Comparison of ENCODE assay signal across 1 cellular context in the genomic region with DNA sequence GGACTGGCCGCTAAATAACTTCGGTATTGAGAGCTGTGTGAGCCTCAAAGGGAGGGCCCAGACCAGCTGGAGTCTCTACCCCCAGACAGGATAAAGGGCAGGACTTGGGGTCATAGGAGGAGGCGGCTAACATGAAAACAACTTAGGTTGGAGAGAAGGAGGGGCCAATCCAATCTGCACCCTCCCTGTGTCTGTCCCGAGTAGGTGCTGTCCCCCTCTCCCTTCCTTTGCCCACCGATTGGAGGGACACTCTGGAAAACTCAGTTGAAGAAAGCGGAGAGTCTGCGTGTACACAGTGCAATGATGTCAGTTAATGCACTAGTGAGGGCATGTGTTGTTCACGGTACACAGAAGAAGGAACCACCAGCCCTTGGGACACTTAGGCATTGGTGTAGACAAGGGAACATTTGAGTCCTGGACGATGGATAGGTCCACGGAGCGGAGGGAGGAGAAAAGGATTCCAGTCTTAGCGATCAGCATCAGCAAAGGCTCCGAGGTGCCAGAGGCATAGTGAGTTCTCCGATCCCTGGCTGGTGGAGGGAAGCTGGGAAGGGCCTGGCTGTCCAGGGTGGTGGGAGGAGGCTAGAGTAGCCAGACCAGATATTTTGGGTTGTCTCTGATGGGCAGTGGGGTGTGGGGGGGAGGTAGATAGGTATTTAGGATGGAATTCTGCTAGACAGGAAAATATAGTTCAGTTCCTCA.
TF ChIP-seq lines count a peak whose summit lies in the region.

No MANE protein-coding gene starts in this region.

TF ChIP-seq in HepG2, 621 proteins besides CTCF, POLR2A, EP300 and RAD21 (continued from another document and continues in another):
- TF ChIP-seq FOSL2 (CRISPR knock-in tag; IDR thresholded peaks at IDR 0.05) = no peak
- TF ChIP-seq ZSCAN22 (CRISPR knock-in tag; IDR thresholded peaks at IDR 0.05) = no peak
- TF ChIP-seq KDM3A (CRISPR knock-in tag; IDR thresholded peaks at IDR 0.05; ENCODE audit: low read depth) = no peak
- TF ChIP-seq, protein P1, sequence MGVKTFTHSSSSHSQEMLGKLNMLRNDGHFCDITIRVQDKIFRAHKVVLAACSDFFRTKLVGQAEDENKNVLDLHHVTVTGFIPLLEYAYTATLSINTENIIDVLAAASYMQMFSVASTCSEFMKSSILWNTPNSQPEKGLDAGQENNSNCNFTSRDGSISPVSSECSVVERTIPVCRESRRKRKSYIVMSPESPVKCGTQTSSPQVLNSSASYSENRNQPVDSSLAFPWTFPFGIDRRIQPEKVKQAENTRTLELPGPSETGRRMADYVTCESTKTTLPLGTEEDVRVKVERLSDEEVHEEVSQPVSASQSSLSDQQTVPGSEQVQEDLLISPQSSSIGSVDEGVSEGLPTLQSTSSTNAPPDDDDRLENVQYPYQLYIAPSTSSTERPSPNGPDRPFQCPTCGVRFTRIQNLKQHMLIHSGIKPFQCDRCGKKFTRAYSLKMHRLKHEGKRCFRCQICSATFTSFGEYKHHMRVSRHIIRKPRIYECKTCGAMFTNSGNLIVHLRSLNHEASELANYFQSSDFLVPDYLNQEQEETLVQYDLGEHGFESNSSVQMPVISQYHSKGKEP (CRISPR knock-in tag; IDR thresholded peaks at IDR 0.05) = 0 out of 2 replicates have a peak, but pooled peaks have one; percentile 0
- no peak for TF ChIP-seq ZSCAN21 (CRISPR knock-in tag; IDR thresholded peaks at IDR 0.05; ENCODE audit: borderline replicate concordance)
- TF ChIP-seq, protein P2, sequence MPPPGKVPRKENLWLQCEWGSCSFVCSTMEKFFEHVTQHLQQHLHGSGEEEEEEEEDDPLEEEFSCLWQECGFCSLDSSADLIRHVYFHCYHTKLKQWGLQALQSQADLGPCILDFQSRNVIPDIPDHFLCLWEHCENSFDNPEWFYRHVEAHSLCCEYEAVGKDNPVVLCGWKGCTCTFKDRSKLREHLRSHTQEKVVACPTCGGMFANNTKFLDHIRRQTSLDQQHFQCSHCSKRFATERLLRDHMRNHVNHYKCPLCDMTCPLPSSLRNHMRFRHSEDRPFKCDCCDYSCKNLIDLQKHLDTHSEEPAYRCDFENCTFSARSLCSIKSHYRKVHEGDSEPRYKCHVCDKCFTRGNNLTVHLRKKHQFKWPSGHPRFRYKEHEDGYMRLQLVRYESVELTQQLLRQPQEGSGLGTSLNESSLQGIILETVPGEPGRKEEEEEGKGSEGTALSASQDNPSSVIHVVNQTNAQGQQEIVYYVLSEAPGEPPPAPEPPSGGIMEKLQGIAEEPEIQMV (CRISPR knock-in tag; IDR thresholded peaks at IDR 0.05; ENCODE audit: low read depth) = peak; percentile 78; the same call in 1 of the 2 replicates
- TF ChIP-seq MAF1 (CRISPR knock-in tag; IDR thresholded peaks at IDR 0.05; ENCODE audit: borderline replicate concordance) = no peak
- TF ChIP-seq, protein P3, sequence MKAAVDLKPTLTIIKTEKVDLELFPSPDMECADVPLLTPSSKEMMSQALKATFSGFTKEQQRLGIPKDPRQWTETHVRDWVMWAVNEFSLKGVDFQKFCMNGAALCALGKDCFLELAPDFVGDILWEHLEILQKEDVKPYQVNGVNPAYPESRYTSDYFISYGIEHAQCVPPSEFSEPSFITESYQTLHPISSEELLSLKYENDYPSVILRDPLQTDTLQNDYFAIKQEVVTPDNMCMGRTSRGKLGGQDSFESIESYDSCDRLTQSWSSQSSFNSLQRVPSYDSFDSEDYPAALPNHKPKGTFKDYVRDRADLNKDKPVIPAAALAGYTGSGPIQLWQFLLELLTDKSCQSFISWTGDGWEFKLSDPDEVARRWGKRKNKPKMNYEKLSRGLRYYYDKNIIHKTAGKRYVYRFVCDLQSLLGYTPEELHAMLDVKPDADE (CRISPR knock-in tag; IDR thresholded peaks at IDR 0.05) = no peak
- 0 out of 2 replicates have a peak, but pooled peaks have one; percentile 61 for TF ChIP-seq TP53 (CRISPR knock-in tag; conservative IDR thresholded peaks at IDR 0.05)
- no peak for TF ChIP-seq ZNF878 (CRISPR knock-in tag; IDR thresholded peaks at IDR 0.05)
- TF ChIP-seq SP2 (CRISPR knock-in tag; IDR thresholded peaks at IDR 0.05) = peak; percentile 27; the same call in 1 of the 2 replicates
- TF ChIP-seq HDAC6 (IDR thresholded peaks at IDR 0.05; ENCODE audit: low read depth, low read length) = no peak
- TF ChIP-seq MAFK (conservative IDR thresholded peaks at IDR 0.05 in 1 of 2, IDR thresholded peaks at IDR 0.05 in 1 of 2; ENCODE audit: low read length in 2 of 2) = no peak
- TF ChIP-seq, protein P4, sequence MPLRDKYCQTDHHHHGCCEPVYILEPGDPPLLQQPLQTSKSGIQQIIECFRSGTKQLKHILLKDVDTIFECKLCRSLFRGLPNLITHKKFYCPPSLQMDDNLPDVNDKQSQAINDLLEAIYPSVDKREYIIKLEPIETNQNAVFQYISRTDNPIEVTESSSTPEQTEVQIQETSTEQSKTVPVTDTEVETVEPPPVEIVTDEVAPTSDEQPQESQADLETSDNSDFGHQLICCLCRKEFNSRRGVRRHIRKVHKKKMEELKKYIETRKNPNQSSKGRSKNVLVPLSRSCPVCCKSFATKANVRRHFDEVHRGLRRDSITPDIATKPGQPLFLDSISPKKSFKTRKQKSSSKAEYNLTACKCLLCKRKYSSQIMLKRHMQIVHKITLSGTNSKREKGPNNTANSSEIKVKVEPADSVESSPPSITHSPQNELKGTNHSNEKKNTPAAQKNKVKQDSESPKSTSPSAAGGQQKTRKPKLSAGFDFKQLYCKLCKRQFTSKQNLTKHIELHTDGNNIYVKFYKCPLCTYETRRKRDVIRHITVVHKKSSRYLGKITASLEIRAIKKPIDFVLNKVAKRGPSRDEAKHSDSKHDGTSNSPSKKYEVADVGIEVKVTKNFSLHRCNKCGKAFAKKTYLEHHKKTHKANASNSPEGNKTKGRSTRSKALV (CRISPR knock-in tag; IDR thresholded peaks at IDR 0.05) = no peak
- TF ChIP-seq, protein P5, sequence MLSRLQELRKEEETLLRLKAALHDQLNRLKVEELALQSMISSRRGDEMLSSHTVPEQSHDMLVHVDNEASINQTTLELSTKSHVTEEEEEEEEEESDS (CRISPR knock-in tag; IDR thresholded peaks at IDR 0.05; ENCODE audit: borderline replicate concordance) = no peak
- TF ChIP-seq, protein P6, sequence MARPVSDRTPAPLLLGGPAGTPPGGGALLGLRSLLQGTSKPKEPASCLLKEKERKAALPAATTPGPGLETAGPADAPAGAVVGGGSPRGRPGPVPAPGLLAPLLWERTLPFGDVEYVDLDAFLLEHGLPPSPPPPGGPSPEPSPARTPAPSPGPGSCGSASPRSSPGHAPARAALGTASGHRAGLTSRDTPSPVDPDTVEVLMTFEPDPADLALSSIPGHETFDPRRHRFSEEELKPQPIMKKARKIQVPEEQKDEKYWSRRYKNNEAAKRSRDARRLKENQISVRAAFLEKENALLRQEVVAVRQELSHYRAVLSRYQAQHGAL (CRISPR knock-in tag; IDR thresholded peaks at IDR 0.05; ENCODE audit: not compliant biosample characterization) = no peak
- no peak; the same call in 1 of the 2 replicates for TF ChIP-seq ZNF230 (CRISPR knock-in tag; IDR thresholded peaks at IDR 0.05)
- no peak; the same call in 1 of the 2 replicates for TF ChIP-seq ZNF143 (CRISPR knock-in tag; IDR thresholded peaks at IDR 0.05)
- no peak for TF ChIP-seq ZNF598 (CRISPR knock-in tag; IDR thresholded peaks at IDR 0.05; ENCODE audit: borderline replicate concordance)
- no peak for TF ChIP-seq CHD4 (IDR thresholded peaks at IDR 0.05; ENCODE audit: borderline replicate concordance, low read length)
- TF ChIP-seq SETDB1 (CRISPR knock-in tag; IDR thresholded peaks at IDR 0.05; ENCODE audit: borderline replicate concordance) = no peak
- no peak for TF ChIP-seq CBFB (CRISPR knock-in tag; IDR thresholded peaks at IDR 0.05)
- no peak for TF ChIP-seq ZNF234 (CRISPR knock-in tag; conservative IDR thresholded peaks at IDR 0.05)
- TF ChIP-seq, protein P7, sequence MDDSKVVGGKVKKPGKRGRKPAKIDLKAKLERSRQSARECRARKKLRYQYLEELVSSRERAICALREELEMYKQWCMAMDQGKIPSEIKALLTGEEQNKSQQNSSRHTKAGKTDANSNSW (CRISPR knock-in tag; IDR thresholded peaks at IDR 0.05; ENCODE audit: borderline replicate concordance) = no peak
- TF ChIP-seq ZFAT (CRISPR knock-in tag; conservative IDR thresholded peaks at IDR 0.05) = no peak
- TF ChIP-seq ZNF232 (CRISPR knock-in tag; IDR thresholded peaks at IDR 0.05; ENCODE audit: borderline replicate concordance) = peak; percentile 48; the same call in 1 of the 2 replicates
- TF ChIP-seq, protein P8, sequence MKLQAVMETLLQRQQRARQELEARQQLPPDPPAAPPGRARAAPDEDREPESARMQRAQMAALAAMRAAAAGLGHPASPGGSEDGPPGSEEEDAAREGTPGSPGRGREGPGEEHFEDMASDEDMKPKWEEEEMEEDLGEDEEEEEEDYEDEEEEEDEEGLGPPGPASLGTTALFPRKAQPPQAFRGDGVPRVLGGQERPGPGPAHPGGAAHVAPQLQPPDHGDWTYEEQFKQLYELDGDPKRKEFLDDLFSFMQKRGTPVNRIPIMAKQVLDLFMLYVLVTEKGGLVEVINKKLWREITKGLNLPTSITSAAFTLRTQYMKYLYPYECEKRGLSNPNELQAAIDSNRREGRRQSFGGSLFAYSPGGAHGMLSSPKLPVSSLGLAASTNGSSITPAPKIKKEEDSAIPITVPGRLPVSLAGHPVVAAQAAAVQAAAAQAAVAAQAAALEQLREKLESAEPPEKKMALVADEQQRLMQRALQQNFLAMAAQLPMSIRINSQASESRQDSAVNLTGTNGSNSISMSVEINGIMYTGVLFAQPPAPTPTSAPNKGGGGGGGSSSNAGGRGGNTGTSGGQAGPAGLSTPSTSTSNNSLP (IDR thresholded peaks at IDR 0.05; ENCODE audit: low read depth, low read length) = no peak
- TF ChIP-seq ZNF557 (CRISPR knock-in tag; IDR thresholded peaks at IDR 0.05) = no peak; the same call in 1 of the 2 replicates
- TF ChIP-seq, protein P9, sequence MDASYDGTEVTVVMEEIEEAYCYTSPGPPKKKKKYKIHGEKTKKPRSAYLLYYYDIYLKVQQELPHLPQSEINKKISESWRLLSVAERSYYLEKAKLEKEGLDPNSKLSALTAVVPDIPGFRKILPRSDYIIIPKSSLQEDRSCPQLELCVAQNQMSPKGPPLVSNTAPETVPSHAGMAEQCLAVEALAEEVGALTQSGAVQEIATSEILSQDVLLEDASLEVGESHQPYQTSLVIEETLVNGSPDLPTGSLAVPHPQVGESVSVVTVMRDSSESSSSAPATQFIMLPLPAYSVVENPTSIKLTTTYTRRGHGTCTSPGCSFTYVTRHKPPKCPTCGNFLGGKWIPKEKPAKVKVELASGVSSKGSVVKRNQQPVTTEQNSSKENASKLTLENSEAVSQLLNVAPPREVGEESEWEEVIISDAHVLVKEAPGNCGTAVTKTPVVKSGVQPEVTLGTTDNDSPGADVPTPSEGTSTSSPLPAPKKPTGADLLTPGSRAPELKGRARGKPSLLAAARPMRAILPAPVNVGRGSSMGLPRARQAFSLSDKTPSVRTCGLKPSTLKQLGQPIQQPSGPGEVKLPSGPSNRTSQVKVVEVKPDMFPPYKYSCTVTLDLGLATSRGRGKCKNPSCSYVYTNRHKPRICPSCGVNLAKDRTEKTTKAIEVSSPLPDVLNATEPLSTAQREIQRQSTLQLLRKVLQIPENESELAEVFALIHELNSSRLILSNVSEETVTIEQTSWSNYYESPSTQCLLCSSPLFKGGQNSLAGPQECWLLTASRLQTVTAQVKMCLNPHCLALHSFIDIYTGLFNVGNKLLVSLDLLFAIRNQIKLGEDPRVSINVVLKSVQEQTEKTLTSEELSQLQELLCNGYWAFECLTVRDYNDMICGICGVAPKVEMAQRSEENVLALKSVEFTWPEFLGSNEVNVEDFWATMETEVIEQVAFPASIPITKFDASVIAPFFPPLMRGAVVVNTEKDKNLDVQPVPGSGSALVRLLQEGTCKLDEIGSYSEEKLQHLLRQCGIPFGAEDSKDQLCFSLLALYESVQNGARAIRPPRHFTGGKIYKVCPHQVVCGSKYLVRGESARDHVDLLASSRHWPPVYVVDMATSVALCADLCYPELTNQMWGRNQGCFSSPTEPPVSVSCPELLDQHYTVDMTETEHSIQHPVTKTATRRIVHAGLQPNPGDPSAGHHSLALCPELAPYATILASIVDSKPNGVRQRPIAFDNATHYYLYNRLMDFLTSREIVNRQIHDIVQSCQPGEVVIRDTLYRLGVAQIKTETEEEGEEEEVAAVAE (CRISPR knock-in tag; IDR thresholded peaks at IDR 0.05; ENCODE audit: borderline replicate concordance) = peak; percentile 75; the same call in 1 of the 2 replicates
- no peak for TF ChIP-seq PHF8 (CRISPR knock-in tag; IDR thresholded peaks at IDR 0.05)
- TF ChIP-seq, protein P10, sequence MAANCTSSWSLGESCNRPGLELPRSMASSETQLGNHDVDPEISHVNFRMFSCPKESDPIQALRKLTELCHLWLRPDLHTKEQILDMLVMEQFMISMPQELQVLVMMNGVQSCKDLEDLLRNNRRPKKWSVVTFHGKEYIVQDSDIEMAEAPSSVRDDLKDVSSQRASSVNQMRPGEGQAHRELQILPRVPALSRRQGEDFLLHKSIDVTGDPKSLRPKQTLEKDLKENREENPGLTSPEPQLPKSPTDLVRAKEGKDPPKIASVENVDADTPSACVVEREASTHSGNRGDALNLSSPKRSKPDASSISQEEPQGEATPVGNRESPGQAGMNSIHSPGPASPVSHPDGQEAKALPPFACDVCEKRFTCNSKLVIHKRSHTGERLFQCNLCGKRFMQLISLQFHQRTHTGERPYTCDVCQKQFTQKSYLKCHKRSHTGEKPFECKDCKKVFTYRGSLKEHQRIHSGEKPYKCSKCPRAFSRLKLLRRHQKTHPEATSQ (CRISPR knock-in tag; IDR thresholded peaks at IDR 0.05; ENCODE audit: borderline replicate concordance) = no peak
- TF ChIP-seq ZNF441 (CRISPR knock-in tag; IDR thresholded peaks at IDR 0.05; ENCODE audit: borderline replicate concordance) = peak; percentile 81; the same call in 1 of the 2 replicates
- no peak for TF ChIP-seq ZNF547 (CRISPR knock-in tag; IDR thresholded peaks at IDR 0.05)
- TF ChIP-seq ELF3 (CRISPR knock-in tag; IDR thresholded peaks at IDR 0.05) = no peak; the same call in 1 of the 2 replicates
- no peak for TF ChIP-seq MAFF (IDR thresholded peaks at IDR 0.05; ENCODE audit: low read depth, low read length)
- no peak for TF ChIP-seq YY1 (IDR thresholded peaks at IDR 0.05; ENCODE audit: insufficient read depth, insufficient replicate concordance, low read depth, low read length)
- TF ChIP-seq ZNF792 (CRISPR knock-in tag; IDR thresholded peaks at IDR 0.05) = no peak
- TF ChIP-seq FOXA3 (CRISPR knock-in tag; IDR thresholded peaks at IDR 0.05) = no peak; the same call in 1 of the 2 replicates
- no peak for TF ChIP-seq ZNF816 (CRISPR knock-in tag; IDR thresholded peaks at IDR 0.05; ENCODE audit: borderline replicate concordance)
- no peak; the same call in 1 of the 2 replicates for TF ChIP-seq YEATS2 (CRISPR knock-in tag; IDR thresholded peaks at IDR 0.05; ENCODE audit: borderline replicate concordance)
- TF ChIP-seq PPARG (CRISPR knock-in tag; conservative IDR thresholded peaks at IDR 0.05) = no peak
- no peak for TF ChIP-seq RELA (CRISPR knock-in tag; IDR thresholded peaks at IDR 0.05)
- TF ChIP-seq, protein P11, sequence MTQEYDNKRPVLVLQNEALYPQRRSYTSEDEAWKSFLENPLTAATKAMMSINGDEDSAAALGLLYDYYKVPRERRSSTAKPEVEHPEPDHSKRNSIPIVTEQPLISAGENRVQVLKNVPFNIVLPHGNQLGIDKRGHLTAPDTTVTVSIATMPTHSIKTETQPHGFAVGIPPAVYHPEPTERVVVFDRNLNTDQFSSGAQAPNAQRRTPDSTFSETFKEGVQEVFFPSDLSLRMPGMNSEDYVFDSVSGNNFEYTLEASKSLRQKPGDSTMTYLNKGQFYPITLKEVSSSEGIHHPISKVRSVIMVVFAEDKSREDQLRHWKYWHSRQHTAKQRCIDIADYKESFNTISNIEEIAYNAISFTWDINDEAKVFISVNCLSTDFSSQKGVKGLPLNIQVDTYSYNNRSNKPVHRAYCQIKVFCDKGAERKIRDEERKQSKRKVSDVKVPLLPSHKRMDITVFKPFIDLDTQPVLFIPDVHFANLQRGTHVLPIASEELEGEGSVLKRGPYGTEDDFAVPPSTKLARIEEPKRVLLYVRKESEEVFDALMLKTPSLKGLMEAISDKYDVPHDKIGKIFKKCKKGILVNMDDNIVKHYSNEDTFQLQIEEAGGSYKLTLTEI (CRISPR knock-in tag; conservative IDR thresholded peaks at IDR 0.05) = no peak
- 0 out of 2 replicates have a peak, but pooled peaks have one; percentile 80 for TF ChIP-seq ZNF879 (CRISPR knock-in tag; IDR thresholded peaks at IDR 0.05)
